In the genomic region with DNA sequence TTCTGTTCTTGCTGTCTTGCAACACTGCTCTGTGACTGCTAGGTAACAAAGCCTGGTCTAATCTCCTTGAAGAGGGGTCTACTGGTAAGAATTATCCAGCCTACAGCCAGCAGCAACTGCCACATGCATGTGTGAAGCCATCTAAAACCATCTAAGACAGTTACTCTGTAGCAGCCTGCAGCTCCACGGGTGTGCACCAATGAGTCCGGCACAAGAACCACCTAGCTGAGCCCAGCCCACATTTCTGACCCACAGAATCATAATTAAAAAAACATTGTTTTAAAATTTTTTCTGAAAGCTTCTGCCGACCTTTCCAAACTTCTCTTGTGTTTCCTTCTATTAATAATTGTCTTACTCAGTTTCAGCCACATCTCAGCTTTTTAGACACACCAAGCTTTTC, we compare ENCODE assay signal across 29 cellular contexts.
"Had no signal": no experiment of that assay in that cellular context is flagged by ENCODE, and none has a peak within 500 bp of the region (broad histone marks: within the 10 kb centered on the region; RNA-seq: fewer than 3 reads in every experiment).

No MANE protein-coding gene starts in this region.

- H3K4me3 ChIP-seq: colonic mucosa, coronary artery, dorsolateral prefrontal cortex, esophagus muscularis mucosa, esophagus squamous epithelium, gastrocnemius medialis, gastroesophageal sphincter, heart left ventricle, heart right ventricle, hepatocyte had no signal

- H3K4me1 Mint-ChIP-seq: endodermal cell had no signal

- H3K27ac ChIP-seq: colonic mucosa, coronary artery, dorsolateral prefrontal cortex, epithelial cell of prostate, esophagus muscularis mucosa, esophagus squamous epithelium, foreskin keratinocyte, gastrocnemius medialis, gastroesophageal sphincter, heart left ventricle, heart right ventricle, hepatocyte had no signal

- ATAC-seq: effector memory CD8-positive, alpha-beta T cell; esophagus mucosa; foreskin keratinocyte; gastrocnemius medialis; gastroesophageal sphincter; heart left ventricle; heart right ventricle had no signal

- H3K9me3 Mint-ChIP-seq: dendritic cell treated with granulocyte-macrophage colony-stimulating factor and Interleukin-4, amounts not matched to agents 40 ng/mL and 50 ng/mL, for 4 days had no signal

- H3K27ac Mint-ChIP-seq: dendritic cell treated with granulocyte-macrophage colony-stimulating factor and Interleukin-4, amounts not matched to agents 40 ng/mL and 50 ng/mL, for 4 days; effector memory CD8-positive, alpha-beta T cell; endodermal cell had no signal

- H3K79me2 ChIP-seq: hepatocyte had no signal

- H3K4me3 Mint-ChIP-seq: dendritic cell treated with granulocyte-macrophage colony-stimulating factor and Interleukin-4, amounts not matched to agents 40 ng/mL and 50 ng/mL, for 4 days; effector memory CD8-positive, alpha-beta T cell; endodermal cell had no signal

- FAIRE-seq: endometrium, endothelial cell of umbilical vein, frontal cortex had no signal

- DNase-seq: colonic mucosa; cortex of kidney; dermis blood vessel endothelial cell; dorsolateral prefrontal cortex; effector CD4-positive, alpha-beta T cell; effector CD8-positive, alpha-beta T cell; effector memory CD4-positive, alpha-beta T cell; effector memory CD8-positive, alpha-beta T cell; endodermal cell; erythroblast; esophagus squamous epithelium; foreskin fibroblast; foreskin keratinocyte; foreskin melanocyte; gastrocnemius medialis; glutamatergic neuron; head of caudate nucleus; heart left ventricle; heart right ventricle had no signal

- H3K4me1 ChIP-seq: colonic mucosa, esophagus muscularis mucosa, esophagus squamous epithelium, foreskin keratinocyte, gastrocnemius medialis, gastroesophageal sphincter, heart left ventricle, heart right ventricle had no signal

- H3K36me3 ChIP-seq: colonic mucosa, esophagus muscularis mucosa, esophagus squamous epithelium, gastrocnemius medialis, gastroesophageal sphincter, heart left ventricle, heart right ventricle had no signal

- H3K27me3 ChIP-seq: colonic mucosa, dorsolateral prefrontal cortex, esophagus muscularis mucosa, esophagus squamous epithelium, foreskin keratinocyte, gastrocnemius medialis, gastroesophageal sphincter, heart left ventricle, heart right ventricle, hepatocyte had no signal

- H3K9me3 ChIP-seq: colonic mucosa, gastrocnemius medialis had no signal

- H2AFZ ChIP-seq: hepatocyte had no signal

- H3K27me3 Mint-ChIP-seq: dendritic cell treated with granulocyte-macrophage colony-stimulating factor and Interleukin-4, amounts not matched to agents 40 ng/mL and 50 ng/mL, for 4 days; effector memory CD8-positive, alpha-beta T cell had no signal

- H3K4me2 ChIP-seq: hepatocyte had no signal
